In genomic region chr9:109087795-109088194, GRCh38 we compare ENCODE assay signal across 23 cellular contexts.
"Had no signal": no experiment of that assay in that cellular context is flagged by ENCODE, and none has a peak within 500 bp of the region (broad histone marks: within the 10 kb centered on the region; RNA-seq: fewer than 3 reads in every experiment).

No MANE protein-coding gene starts in this region.

- H3K27me3 ChIP-seq: ascending aorta, brain microvascular endothelial cell, esophagus squamous epithelium, gastroesophageal sphincter, sigmoid colon, stomach, transverse colon, uterus had no signal

- H3K4me1 ChIP-seq: ascending aorta, uterus had no signal

- H3K27ac Mint-ChIP-seq: activated T-helper 17 cell treated with anti-CD3 and anti-CD28 coated beads, Interleukin-2, amount 50 U/mL, for 72 hours; effector memory CD8-positive, alpha-beta T cell; stimulated activated memory B cell treated with anti-CD40 and anti-IgM and Interleukin-4, amounts not matched to agents 10 μg/mL and 1 μg/mL and 100 μg/mL, for 72 hours had no signal

- H3K27me3 Mint-ChIP-seq: activated T-helper 17 cell treated with anti-CD3 and anti-CD28 coated beads, Interleukin-2, amount 50 U/mL, for 72 hours; effector memory CD8-positive, alpha-beta T cell; naive B cell; stimulated activated memory B cell treated with anti-CD40 and anti-IgM and Interleukin-4, amounts not matched to agents 10 μg/mL and 1 μg/mL and 100 μg/mL, for 72 hours had no signal

- H3K27ac ChIP-seq: ascending aorta, brain microvascular endothelial cell, esophagus squamous epithelium, sigmoid colon, transverse colon, uterus, WERI-Rb-1 had no signal

- H3K36me3 ChIP-seq: uterus had no signal

- H3K4me3 Mint-ChIP-seq: activated T-helper 17 cell treated with anti-CD3 and anti-CD28 coated beads, Interleukin-2, amount 50 U/mL, for 72 hours; effector memory CD8-positive, alpha-beta T cell; naive B cell; stimulated activated memory B cell treated with anti-CD40 and anti-IgM and Interleukin-4, amounts not matched to agents 10 μg/mL and 1 μg/mL and 100 μg/mL, for 72 hours had no signal

- H3K4me3 ChIP-seq: ascending aorta, esophagus squamous epithelium, gastroesophageal sphincter, sigmoid colon, smooth muscle cell, stomach, transverse colon, uterus had no signal

- H3K9me3 Mint-ChIP-seq: activated naive CD4-positive, alpha-beta T cell treated with anti-CD3 and anti-CD28 coated beads, Interleukin-2, amount 50 U/mL, for 72 hours; activated T-helper 17 cell treated with anti-CD3 and anti-CD28 coated beads, Interleukin-2, amount 50 U/mL, for 72 hours; effector memory CD8-positive, alpha-beta T cell; naive B cell; stimulated activated memory B cell treated with anti-CD40 and anti-IgM and Interleukin-4, amounts not matched to agents 10 μg/mL and 1 μg/mL and 100 μg/mL, for 72 hours had no signal

- H3K9me3 ChIP-seq: ascending aorta, esophagus squamous epithelium, gastroesophageal sphincter, sigmoid colon, stomach, transverse colon, uterus had no signal

- H3K4me2 ChIP-seq: smooth muscle cell had no signal

- ATAC-seq: activated naive CD4-positive, alpha-beta T cell treated with anti-CD3 and anti-CD28 coated beads, Interleukin-2, amount 50 U/mL, for 72 hours; activated T-helper 17 cell treated with anti-CD3 and anti-CD28 coated beads, Interleukin-2, amount 50 U/mL, for 72 hours; effector memory CD8-positive, alpha-beta T cell; gastroesophageal sphincter; stimulated activated memory B cell treated with anti-CD40 and anti-IgM and Interleukin-4, amounts not matched to agents 10 μg/mL and 1 μg/mL and 100 μg/mL, for 72 hours had no signal

- DNase-seq: activated CD4-positive, CD25-positive, alpha-beta regulatory T cell treated with anti-CD3 and anti-CD28 coated beads, Interleukin-2, amount 50 U/mL, for 72 hours; activated T-cell treated with anti-CD3 and anti-CD28 coated beads for 4 hours; brain microvascular endothelial cell; central memory CD4-positive, alpha-beta T cell; effector memory CD8-positive, alpha-beta T cell; esophagus squamous epithelium; head of caudate nucleus; hypothalamus; mesenchymal stem cell; naive B cell; nucleus accumbens; sigmoid colon; stimulated activated CD4-positive, alpha-beta T cell treated with anti-CD3 and anti-CD28 coated beads, Interleukin-15, amount 100 ng/mL, for 24 hours; stomach; transverse colon; uterus; WERI-Rb-1 had no signal
